Comparison of ENCODE assay signal across 9 cellular contexts in genomic region chr6:39102024-39102820, GRCh38. TPM values are rescaled to one million over a fixed set of nuclear protein-coding genes. Genes with fewer than 3 reads are reported as not detected.
DNase-seq lines count a peak whose midpoint lies in the region; ATAC-seq and TF ChIP-seq lines count a peak whose summit lies in the region.
"Had no signal": no experiment of that assay in that cellular context is flagged by ENCODE, and none has a peak within 500 bp of the region (broad histone marks: within the 10 kb centered on the region; RNA-seq: fewer than 3 reads in every experiment).

No MANE protein-coding gene starts in this region.

- peaks cover 16% of the 10 kb centered on the region for H3K36me3 Mint-ChIP-seq in activated naive CD4-positive, alpha-beta T cell treated with anti-CD3 and anti-CD28 coated beads for 36 hours (ENCODE audit: low read depth)
- peaks cover 24% of the 10 kb centered on the region for H3K36me3 Mint-ChIP-seq in activated naive CD4-positive, alpha-beta T cell treated with anti-CD3 and anti-CD28 coated beads, Interleukin-2, amount 10 ng/mL, durations not matched to agents 7 days and 5 days
- H3K36me3 Mint-ChIP-seq in nephron (ENCODE audit: low read depth): peaks cover 35% of the 10 kb centered on the region

- no peaks in the 10 kb centered on the region for H3K9me3 Mint-ChIP-seq in activated naive CD4-positive, alpha-beta T cell treated with anti-CD3 and anti-CD28 coated beads for 36 hours
- H3K9me3 Mint-ChIP-seq in activated naive CD4-positive, alpha-beta T cell treated with anti-CD3 and anti-CD28 coated beads, Interleukin-2, amount 10 ng/mL, durations not matched to agents 7 days and 5 days: no peaks in the 10 kb centered on the region
- H3K9me3 Mint-ChIP-seq in nephron: no peaks in the 10 kb centered on the region
- H3K9me3 Mint-ChIP-seq: activated T-cell treated with anti-CD3 and anti-CD28 coated beads, Interleukin-2, amount 50 U/mL, for 4 hours had no signal

- intact Hi-C loops in activated naive CD4-positive, alpha-beta T cell treated with anti-CD3 and anti-CD28 coated beads for 36 hours (cut with micrococcal nuclease): no loop called here

- no peak for ATAC-seq in HG03469 (IDR thresholded peaks at IDR 0.05; ENCODE audit: unreplicated experiment)

- CTCF ChIA-PET in activated naive CD4-positive, alpha-beta T cell treated with anti-CD3 and anti-CD28 coated beads for 36 hours (lab: Charles Lee): interaction anchor here (0.6 to 1.8 kb wide), 10 partner anchors 9 to 1494 kb away, joined by 3 to 8 read pairs (median 4); partner anchors contain the start of gene SAYSD1
- CTCF ChIA-PET in activated naive CD4-positive, alpha-beta T cell treated with anti-CD3 and anti-CD28 coated beads, Interleukin-2, amount 10 ng/mL, durations not matched to agents 7 days and 5 days (lab: Charles Lee): interaction anchor here (0.7 to 1.2 kb wide), 3 partner anchors 9 to 64 kb away, joined by 4 to 5 read pairs (median 4); no protein-coding TSS in a partner anchor

- peak; percentile 22; the same call in 1 of the 2 replicates for TF ChIP-seq CTCF in LNCAP (IDR thresholded peaks at IDR 0.05)
- peak; percentile 51 to 62 (median 52) for TF ChIP-seq CTCF in nephron (IDR thresholded peaks at IDR 0.05; ENCODE audit: unreplicated experiment in 3 of 3)

- no peak overlapping the region for H3K27ac Mint-ChIP-seq in activated naive CD4-positive, alpha-beta T cell treated with anti-CD3 and anti-CD28 coated beads for 36 hours
- H3K27ac Mint-ChIP-seq in activated naive CD4-positive, alpha-beta T cell treated with anti-CD3 and anti-CD28 coated beads, Interleukin-2, amount 10 ng/mL, durations not matched to agents 7 days and 5 days: no peak overlapping the region
- H3K27ac Mint-ChIP-seq in nephron: peak overlapping the region; percentile 8 to 66 (median 46)

- peaks cover 24% of the 10 kb centered on the region for H3K4me1 Mint-ChIP-seq in activated naive CD4-positive, alpha-beta T cell treated with anti-CD3 and anti-CD28 coated beads for 36 hours (ENCODE audit: low read depth)
- H3K4me1 Mint-ChIP-seq in activated naive CD4-positive, alpha-beta T cell treated with anti-CD3 and anti-CD28 coated beads, Interleukin-2, amount 10 ng/mL, durations not matched to agents 7 days and 5 days: peaks cover 9% of the 10 kb centered on the region
- H3K4me1 Mint-ChIP-seq in nephron: peaks cover 18% of the 10 kb centered on the region

- peak; percentile 31 for DNase-seq in activated naive CD4-positive, alpha-beta T cell treated with anti-CD3 and anti-CD28 coated beads for 36 hours
- DNase-seq in activated naive CD4-positive, alpha-beta T cell treated with anti-CD3 and anti-CD28 coated beads, Interleukin-2, amount 10 ng/mL, durations not matched to agents 7 days and 5 days: no peak
- DNase-seq in dermis blood vessel endothelial cell: peak; percentile 14
- DNase-seq in SKM-1 (lab: John Stamatoyannopoulos, UW; ENCODE audit: unreplicated experiment): no peak
- DNase-seq in pons (ENCODE audit: low spot score): no peak
- DNase-seq: activated T-cell treated with anti-CD3 and anti-CD28 coated beads, Interleukin-2, amount 50 U/mL, for 4 hours had no signal

- no peaks in the 10 kb centered on the region for H3K27me3 Mint-ChIP-seq in activated naive CD4-positive, alpha-beta T cell treated with anti-CD3 and anti-CD28 coated beads for 36 hours (ENCODE audit: low read depth)
- H3K27me3 Mint-ChIP-seq in activated naive CD4-positive, alpha-beta T cell treated with anti-CD3 and anti-CD28 coated beads, Interleukin-2, amount 10 ng/mL, durations not matched to agents 7 days and 5 days: no peaks in the 10 kb centered on the region
- peaks cover 17% of the 10 kb centered on the region for H3K27me3 Mint-ChIP-seq in nephron (ENCODE audit: low read depth)

- no peak overlapping the region for H3K4me3 Mint-ChIP-seq in activated naive CD4-positive, alpha-beta T cell treated with anti-CD3 and anti-CD28 coated beads for 36 hours
- H3K4me3 Mint-ChIP-seq in activated naive CD4-positive, alpha-beta T cell treated with anti-CD3 and anti-CD28 coated beads, Interleukin-2, amount 10 ng/mL, durations not matched to agents 7 days and 5 days: no peak overlapping the region
- H3K4me3 Mint-ChIP-seq in nephron: no peak overlapping the region
- H3K4me3 Mint-ChIP-seq: activated T-cell treated with anti-CD3 and anti-CD28 coated beads, Interleukin-2, amount 50 U/mL, for 4 hours had no signal

RNA-seq across cellular contexts. Expression of gene SAYSD1, which starts 12.8 kb away (rescaled TPM):
- total RNA-seq in activated naive CD4-positive, alpha-beta T cell treated with anti-CD3 and anti-CD28 coated beads for 36 hours: 10 to 100 TPM; 13.7 to 13.8 TPM
- 8.5 and 14.0 TPM in 2 replicates for total RNA-seq in dermis blood vessel endothelial cell

RNA-seq across cellular contexts. Expression of gene GLP1R, which starts 53.6 kb away (rescaled TPM):
- under 1 TPM; 0.07 to 0.12 TPM for total RNA-seq in activated naive CD4-positive, alpha-beta T cell treated with anti-CD3 and anti-CD28 coated beads for 36 hours
- total RNA-seq in dermis blood vessel endothelial cell: not detected in 2 replicates

Comparison
In these comparisons a context has a peak if more than half of its experiments do, and no peak if none do; other contexts are left out.
1. DNase-seq: peak in activated naive CD4-positive, alpha-beta T cell treated with anti-CD3 and anti-CD28 coated beads for 36 hours (single experiment) and dermis blood vessel endothelial cell (single experiment); none in activated naive CD4-positive, alpha-beta T cell treated with anti-CD3 and anti-CD28 coated beads, Interleukin-2, amount 10 ng/mL, durations not matched to agents 7 days and 5 days (single experiment), SKM-1 (single experiment) and pons (single experiment).
2. H3K27ac Mint-ChIP-seq: peak in nephron (3 of 3); none in activated naive CD4-positive, alpha-beta T cell treated with anti-CD3 and anti-CD28 coated beads for 36 hours (single experiment) and activated naive CD4-positive, alpha-beta T cell treated with anti-CD3 and anti-CD28 coated beads, Interleukin-2, amount 10 ng/mL, durations not matched to agents 7 days and 5 days (single experiment).